ENCODE assay signal across 15 cellular contexts in the genomic region with DNA sequence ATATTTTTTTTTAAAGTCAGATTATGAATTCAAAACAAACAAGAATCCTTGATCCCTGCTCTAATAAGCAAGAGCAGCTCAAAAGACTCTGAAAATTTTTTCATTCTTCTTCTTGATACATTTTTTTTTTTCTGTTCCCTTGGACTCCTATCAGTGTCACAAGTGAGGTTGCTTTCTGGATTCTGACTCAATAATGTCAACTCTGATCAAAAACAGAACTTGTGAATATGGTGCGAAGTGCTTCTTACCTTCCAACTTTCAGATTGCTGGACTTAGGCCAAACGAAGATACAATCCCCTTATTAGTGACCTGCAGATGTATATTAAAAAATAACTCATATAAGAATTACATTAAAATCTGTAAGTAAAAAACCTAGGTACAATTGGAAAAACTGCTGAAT.
DNase-seq lines count a peak whose midpoint lies in the region; ATAC-seq and TF ChIP-seq lines count a peak whose summit lies in the region.
"Had no signal": no experiment of that assay in that cellular context is flagged by ENCODE, and none has a peak within 500 bp of the region (broad histone marks: within the 10 kb centered on the region; RNA-seq: fewer than 3 reads in every experiment).

No MANE protein-coding gene starts in this region.

- H3K27ac ChIP-seq in gastroesophageal sphincter, result no peak overlapping the region
- H3K27ac ChIP-seq: A549 had no signal

- TF ChIP-seq CTCF in GM12864 (IDR thresholded peaks at IDR 0.05; ENCODE audit: low read depth, low read length, missing control alignments), result no peak
- TF ChIP-seq CTCF in gastroesophageal sphincter (IDR thresholded peaks at IDR 0.05), result no peak

- DNase-seq in GM12864 (ENCODE audit: low read depth), result peak; percentile 18
- no peak for DNase-seq in NCI-H187 treated with DMSO at 0.1 percent for 48 hours (lab: John Stamatoyannopoulos, UW)
- DNase-seq in T-helper 9 cell, result no peak
- DNase-seq in central memory CD4-positive, alpha-beta T cell, result no peak
- DNase-seq: activated CD4-positive, alpha-beta T cell treated with anti-CD3 and anti-CD28 coated beads, Interleukin-2, amount 50 U/mL, for 48 hours; activated naive CD4-positive, alpha-beta T cell; DMS 273 treated with DMSO at 0.1 percent for 48 hours; erythroblast; NCI-H1417; T-helper 1 cell had no signal

- no peak for TF ChIP-seq POLR2A in gastroesophageal sphincter (IDR thresholded peaks at IDR 0.05)

- H3K36me3 ChIP-seq in gastroesophageal sphincter, result peaks cover 0 to 19% of the 10 kb centered on the region in 2 donors

- peak; percentile 76 for ATAC-seq in GM19351 (IDR thresholded peaks at IDR 0.05; ENCODE audit: unreplicated experiment)
- ATAC-seq in HG02623 (IDR thresholded peaks at IDR 0.05; ENCODE audit: unreplicated experiment), result peak; percentile 59
- ATAC-seq in HG03196 (IDR thresholded peaks at IDR 0.05; ENCODE audit: unreplicated experiment), result peak; percentile 63
- ATAC-seq in gastroesophageal sphincter, result no peak
- ATAC-seq: A549 had no signal

- 77 to 100% methylated on average over 2 of the region's 2 CpGs for WGBS in gastroesophageal sphincter (ENCODE audit: low coverage in 1 of 2), 2 donors

- H3K9me3 ChIP-seq in gastroesophageal sphincter, result no peaks in the 10 kb centered on the region
- H3K9me3 ChIP-seq: A549 had no signal

- TF ChIP-seq EP300 in gastroesophageal sphincter (IDR thresholded peaks at IDR 0.05), result no peak

- H3K27me3 ChIP-seq in gastroesophageal sphincter, result no peaks in the 10 kb centered on the region

- no peaks in the 10 kb centered on the region for H3K4me1 ChIP-seq in gastroesophageal sphincter

- H3K4me3 ChIP-seq in GM12864 (ENCODE audit: low read depth, low read length), result no peak overlapping the region
- no peak overlapping the region for H3K4me3 ChIP-seq in gastroesophageal sphincter
- H3K4me3 ChIP-seq: A549 had no signal
